Comparison of ENCODE assay signal across 22 cellular contexts in genomic region chr16:85608515-85608885, GRCh38. TPM values are rescaled to one million over a fixed set of nuclear protein-coding genes. Genes with fewer than 3 reads are reported as not detected.
DNase-seq lines count a peak whose midpoint lies in the region; ATAC-seq, FAIRE-seq and TF ChIP-seq lines count a peak whose summit lies in the region.
"Had no signal": no experiment of that assay in that cellular context is flagged by ENCODE, and none has a peak within 500 bp of the region (broad histone marks: within the 10 kb centered on the region; RNA-seq: fewer than 3 reads in every experiment).

No MANE protein-coding gene starts in this region.

- H4K20me1 ChIP-seq in K562 (replicated peaks; ENCODE audit: control insufficient read depth, insufficient read depth, low read length): peaks cover 68% of the 10 kb centered on the region

- WGBS in K562 (ENCODE audit: insufficient coverage, low coverage, missing lambda C conversion rate): 67% methylated on average over 11 of the region's 11 CpGs

- peaks cover 68 to 82% of the 10 kb centered on the region in 2 experiments for H3K4me1 ChIP-seq in K562 (replicated peaks in 1 of 2; ENCODE audit: control insufficient read depth in 2 of 2, insufficient read depth in 2 of 2, low read length in 2 of 2)

- H3K27ac ChIP-seq in K562 (ENCODE audit: extremely low read depth, low read depth, low read length): peak overlapping the region; percentile 74; the same call in 2 of the 3 replicates
- H3K27ac ChIP-seq: HL-60, skin epidermis, suprapubic skin had no signal

- TF ChIP-seq RAD21 in K562 (CRISPR knock-in tag; conservative IDR thresholded peaks at IDR 0.05 in 1 of 2, IDR thresholded peaks at IDR 0.05 in 1 of 2): no peak

- no peak overlapping the region for H3K4me2 ChIP-seq in K562 (ENCODE audit: insufficient read depth, low read length)

- H3K36me3 ChIP-seq in K562 (ENCODE audit: control insufficient read depth, insufficient read depth, low read length): peaks cover 51% of the 10 kb centered on the region
- H3K36me3 ChIP-seq: HAP-1, suprapubic skin had no signal

- no peaks in the 10 kb centered on the region for H3K36me3 Mint-ChIP-seq in neural crest cell (ENCODE audit: low read depth)
- H3K36me3 Mint-ChIP-seq: T-cell had no signal

- no peak for FAIRE-seq in K562 (lab: Jason Lieb, UNC)

- POLR2A ChIA-PET in K562 (lab: Yijun Ruan, JAX): interaction anchor here (1.2 to 1.7 kb wide), 2 partner anchors 41 to 193 kb away, joined by 3 to 7 read pairs; no protein-coding TSS in a partner anchor

- TF ChIP-seq CTCF in K562 (IDR thresholded peaks at IDR 0.05 in 2 of 3, conservative IDR thresholded peaks at IDR 0.05 in 1 of 3; ENCODE audit: insufficient read depth in 2 of 3, low read depth in 1 of 3, low read length in 3 of 3) (no peak), neural crest cell (conservative IDR thresholded peaks at IDR 0.05) (no peak)

- peaks cover 61% of the 10 kb centered on the region for H3K4me1 Mint-ChIP-seq in neural crest cell

- H3K9me1 ChIP-seq in K562 (ENCODE audit: control insufficient read depth, insufficient read depth, low read length): peaks cover 11% of the 10 kb centered on the region

- H3K4me3 ChIP-seq in K562: no peak overlapping the region
- H3K4me3 ChIP-seq: HAP-1, lung, skin epidermis, suprapubic skin had no signal

- peaks cover 95% of the 10 kb centered on the region for H3K79me2 ChIP-seq in K562 (ENCODE audit: control insufficient read depth, insufficient read depth, low read length)

- no peak for TF ChIP-seq POLR2A in K562 (conservative IDR thresholded peaks at IDR 0.05)

- H2AFZ ChIP-seq in K562 (ENCODE audit: low read depth, low read length): no peak overlapping the region

- in situ Hi-C loops in K562 (cut with MboI): loop anchor here (5.0 kb wide), 1 partner anchor 166 kb away; no protein-coding TSS in a partner anchor

- peaks cover 28% of the 10 kb centered on the region for H3K27me3 Mint-ChIP-seq in neural crest cell (ENCODE audit: low read depth)
- H3K27me3 Mint-ChIP-seq: effector memory CD8-positive, alpha-beta T cell had no signal

- H3K27ac Mint-ChIP-seq in neural crest cell (ENCODE audit: unreplicated experiment): no peak overlapping the region
- H3K27ac Mint-ChIP-seq: T-cell had no signal

- no peaks in the 10 kb centered on the region for H3K9me3 Mint-ChIP-seq in neural crest cell
- H3K9me3 Mint-ChIP-seq: effector memory CD8-positive, alpha-beta T cell; T-cell had no signal

- H3K27me3 ChIP-seq in K562 (ENCODE audit: control insufficient read depth in 2 of 2, insufficient read depth in 2 of 2, low read length in 2 of 2): no peaks in the 10 kb centered on the region
- H3K27me3 ChIP-seq: suprapubic skin had no signal

- peak; percentile 37 for DNase-seq in DMS53 treated with DMSO at 0.1 percent for 48 hours (lab: John Stamatoyannopoulos, UW; ENCODE audit: unreplicated experiment)
- peak; percentile 37 for DNase-seq in NCI-H1105 (lab: John Stamatoyannopoulos, UW)
- DNase-seq in K562 (ENCODE audit: extremely low read depth in 1 of 4, low spot score in 3 of 4): no peak
- DNase-seq in neural crest cell (ENCODE audit: low read depth, low spot score): no peak
- no peak for DNase-seq in hypothalamus (lab: John Stamatoyannopoulos, UW)
- no peak for DNase-seq in SHP77 (lab: John Stamatoyannopoulos, UW)
- no peak for DNase-seq in activated effector memory CD4-positive, alpha-beta T cell treated with Interleukin-2 at 50 U/mL for 16 hours
- DNase-seq: activated CD4-positive, alpha-beta T cell treated with anti-CD3 and anti-CD28 coated beads, Interleukin-2, amount 50 U/mL, for 48 hours; activated naive CD4-positive, alpha-beta T cell; activated T-cell treated with anti-CD3 and anti-CD28 coated beads for 4 hours; amygdala; effector memory CD8-positive, alpha-beta T cell; head of caudate nucleus; stimulated activated CD4-positive, alpha-beta T cell treated with anti-CD3 and anti-CD28 coated beads, Interleukin-4, amount 100 ng/mL, for 4 hours; T-cell had no signal

- intact Hi-C loops in K562 (cut with micrococcal nuclease): no loop called here

- CTCF ChIA-PET in K562 (lab: Yijun Ruan, JAX; ENCODE audit: low intra/inter-chr PET ratio): interaction anchor here (1.2 kb wide), 1 partner anchor 42 kb away, joined by 4 read pairs; no protein-coding TSS in a partner anchor

- peaks cover 2% of the 10 kb centered on the region; the same call in 1 of the 2 replicates for H3K9me3 ChIP-seq in K562 (replicated peaks; ENCODE audit: control insufficient read depth, insufficient read depth, low read depth, low read length)
- H3K9me3 ChIP-seq: HAP-1, suprapubic skin had no signal

- no TSS peak for BruUV-seq in K562 (replicated peaks; lab: Mats Ljungman, UMichigan)

- ATAC-seq in K562 (no peak), GM18867 (IDR thresholded peaks at IDR 0.05; ENCODE audit: unreplicated experiment) (no peak)
- ATAC-seq: effector memory CD8-positive, alpha-beta T cell; Right ventricle myocardium inferior; T-cell had no signal

- TF ChIP-seq EP300 in K562 (IDR thresholded peaks at IDR 0.05; ENCODE audit: low read length): no peak

- peak overlapping the region; percentile 33 for H3K4me3 Mint-ChIP-seq in neural crest cell

- peak overlapping the region in 1 of 2 experiments; percentile 84; a peak in 2 of 4 replicates for H3K9ac ChIP-seq in K562 (ENCODE audit: insufficient read depth in 1 of 2, low read depth in 2 of 2, low read length in 2 of 2)

TF ChIP-seq in K562, 482 proteins besides CTCF, POLR2A, EP300 and RAD21:
- TF ChIP-seq ZNF584 (CRISPR knock-in tag; IDR thresholded peaks at IDR 0.05; ENCODE audit: low read depth): no peak
- 0 out of 2 replicates have a peak, but pooled peaks have one; percentile 2 for TF ChIP-seq POLR2AphosphoS5 (IDR thresholded peaks at IDR 0.05; ENCODE audit: control insufficient read depth, insufficient read depth, low read depth, low read length)
- no peak for TF ChIP-seq AFF1 (IDR thresholded peaks at IDR 0.05; ENCODE audit: low read depth in 1 of 2, partially characterized antibody in 2 of 2)
- no peak for TF ChIP-seq RBM39 (optimal IDR thresholded peaks at IDR 0.05; ENCODE audit: low read depth, low read length)
- TF ChIP-seq ZFP36 (IDR thresholded peaks at IDR 0.05; ENCODE audit: low read depth, low read length, partially characterized antibody): no peak
- no peak for TF ChIP-seq HIVEP1 (CRISPR knock-in tag; IDR thresholded peaks at IDR 0.05)

RNA-seq across cellular contexts. Expression of gene GSE1, which starts 4.6 kb away (rescaled TPM):
- total RNA-seq in K562 (2011; cell fraction: chromatin; rRNA removed; ENCODE audit: low replicate concordance): 692 and 1,066 TPM in 2 replicates
- 409 and 435 TPM in 2 replicates for total RNA-seq in K562 (2011; cell fraction: nucleolus; rRNA removed)
- 438 and 467 TPM in 2 replicates for total RNA-seq in K562 (2011; cell fraction: nucleoplasm; rRNA removed)
- 89.1 and 104 TPM in 2 replicates for total RNA-seq in K562 (2014; rRNA removed)
- total RNA-seq in K562 (2014; rRNA removed; fragmentation: Illumina TruSeq; extraction: Trizol): 40.9 and 41.8 TPM in 2 replicates
- total RNA-seq in K562 (2015; rRNA removed; fragmentation: Illumina TruSeq; extraction: Trizol): 57.9 and 60.6 TPM in 2 replicates
- total RNA-seq in K562 (2021): 208 and 244 TPM in 2 replicates
- 54.2 and 64.0 TPM in 2 replicates for polyA plus RNA-seq in K562 (2011; rRNA removed)
- polyA plus RNA-seq in K562 (2011; cell fraction: cytosol; rRNA removed): 54.1 and 55.3 TPM in 2 replicates
- 210 and 277 TPM in 2 replicates for polyA plus RNA-seq in K562 (2011; cell fraction: nucleus; rRNA removed)
- 113 and 125 TPM in 2 replicates for polyA plus RNA-seq in K562 (2012)
- polyA plus RNA-seq in K562 (2014; fragmentation: Illumina TruSeq; extraction: Trizol): 116 and 138 TPM in 2 replicates
- 10 to 100 TPM; 12.2 to 15.8 TPM for polyA plus RNA-seq in K562 (2014; fragmentation: Nextera tagmentation; extraction: Ambion mirVana)
- polyA plus RNA-seq in K562 (2014; rRNA removed): 101 and 116 TPM in 2 replicates
- polyA minus RNA-seq in K562 (2011; rRNA and poly(A)+ RNA removed): 61.1 and 68.8 TPM in 2 replicates
- polyA minus RNA-seq in K562 (2011; cell fraction: cytosol; rRNA and poly(A)+ RNA removed): 106 and 121 TPM in 2 replicates
- polyA minus RNA-seq in K562 (2011; cell fraction: nucleus; rRNA and poly(A)+ RNA removed): 117 and 133 TPM in 2 replicates
- 26.7 and 27.3 TPM in 2 replicates for total RNA-seq in neural crest cell

Comparison
In these comparisons a context has a peak if more than half of its experiments do, and no peak if none do; other contexts are left out.
1. DNase-seq: peak in DMS53 treated with DMSO at 0.1 percent for 48 hours (single experiment) and NCI-H1105 (single experiment); none in K562 (0 of 4), neural crest cell (single experiment), hypothalamus (0 of 51), SHP77 (0 of 2) and activated effector memory CD4-positive, alpha-beta T cell treated with Interleukin-2 at 50 U/mL for 16 hours (single experiment).